In the genomic region with DNA sequence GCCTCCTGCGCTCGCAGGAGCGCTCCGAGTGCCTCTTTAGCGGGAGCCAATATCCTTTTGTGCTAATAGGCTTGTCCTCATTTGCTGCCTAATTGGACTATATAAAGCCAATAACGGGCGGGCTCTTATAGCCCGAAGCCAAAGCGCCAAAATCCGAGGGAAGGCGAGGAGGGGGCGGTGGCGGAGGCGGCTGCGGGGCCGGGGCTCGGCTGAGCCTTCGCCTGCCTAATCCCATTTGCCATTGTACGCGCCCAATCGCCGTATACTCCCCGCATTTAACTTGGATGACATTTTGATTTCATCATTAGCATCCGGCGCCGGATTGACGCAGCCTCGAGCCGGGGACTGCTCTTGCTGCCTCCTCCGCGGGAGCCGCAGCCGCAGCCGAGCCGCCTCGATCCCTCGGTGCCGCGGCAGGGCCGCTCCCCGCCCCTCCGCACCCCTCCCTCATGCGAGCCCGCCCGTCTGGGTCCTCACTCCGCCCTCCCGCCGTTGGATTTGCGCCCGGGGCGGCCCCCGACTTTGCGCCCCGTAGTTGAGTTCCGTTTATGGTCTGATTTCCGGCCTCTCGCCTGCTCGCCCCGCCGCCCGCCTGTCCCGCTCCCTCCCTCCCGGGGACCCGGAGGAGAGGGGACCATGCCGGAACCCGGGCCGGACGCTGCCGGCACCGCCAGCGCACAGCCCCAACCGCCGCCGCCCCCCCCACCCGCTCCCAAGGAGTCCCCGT, we compare ENCODE assay signal across 10 cellular contexts. TPM values are rescaled to one million over a fixed set of nuclear protein-coding genes. Genes with fewer than 3 reads are reported as not detected.
DNase-seq lines count a peak whose midpoint lies in the region; ATAC-seq and TF ChIP-seq lines count a peak whose summit lies in the region.
"Had no signal": no experiment of that assay in that cellular context is flagged by ENCODE, and none has a peak within 500 bp of the region (broad histone marks: within the 10 kb centered on the region; RNA-seq: fewer than 3 reads in every experiment).

Gene HMX3, plus strand, starts transcription at position 556 of the 727 bp plus-strand sequence. Its CDS starts 81 bp downstream, at position 637.

- H3K9me3 ChIP-seq in duodenal mucosa (ENCODE audit: control insufficient read depth in 1 of 2, low read length in 2 of 2) (no peaks in the 10 kb centered on the region), psoas muscle (no peaks in the 10 kb centered on the region)

- no peak for TF ChIP-seq CTCF in AG10803 (conservative IDR thresholded peaks at IDR 0.05; ENCODE audit: low read length)
- TF ChIP-seq CTCF in psoas muscle (IDR thresholded peaks at IDR 0.05), result no peak

- no peak within 1 kb of the TSS for H3K27ac ChIP-seq in duodenal mucosa (ENCODE audit: low read depth, low read length)
- no peak within 1 kb of the TSS for H3K27ac ChIP-seq in psoas muscle

- no peaks in the 10 kb centered on the region for H3K36me3 ChIP-seq in duodenal mucosa (ENCODE audit: control insufficient read depth in 1 of 2, insufficient read depth in 2 of 2, low read length in 2 of 2)
- H3K36me3 ChIP-seq in psoas muscle (ENCODE audit: insufficient read depth in 1 of 2, low read depth in 1 of 2), result no peaks in the 10 kb centered on the region

- intact Hi-C loops in psoas muscle (cut with DNase I), result loop anchor here in 1 of 2 donors (10.0 kb wide), 1 partner anchor 829 kb away; no protein-coding TSS in a partner anchor

- DNase-seq in AG10803 (ENCODE audit: low read depth), result peak; percentile 32
- peak; percentile 74 for DNase-seq in SK-N-DZ (ENCODE audit: low spot score)
- DNase-seq in psoas muscle, result no peak
- DNase-seq in NCI-H2081 treated with DMSO at 0.1 percent for 48 hours (lab: John Stamatoyannopoulos, UW), result no peak
- DNase-seq in HT-29 (ENCODE audit: low spot score), result no peak

- ATAC-seq in GM21529 (IDR thresholded peaks at IDR 0.05; ENCODE audit: unreplicated experiment) (peak; percentile 47), psoas muscle (no peak), GM18909 (IDR thresholded peaks at IDR 0.05; ENCODE audit: poor library complexity, unreplicated experiment) (no peak)
- ATAC-seq: HCT116 had no signal

- H3K4me3 ChIP-seq in AG10803 (ENCODE audit: low read length) (peak within 1 kb of the TSS; percentile 29), duodenal mucosa (ENCODE audit: low read depth in 1 of 2, low read length in 2 of 2) (peak within 1 kb of the TSS; percentile 1 to 50), psoas muscle (peak within 1 kb of the TSS; percentile 60)

- no peak within 1 kb of the TSS for H3K9ac ChIP-seq in duodenal mucosa (ENCODE audit: low read depth in 1 of 2, low read length in 2 of 2)

- WGBS in psoas muscle, 3 donors, result 1% methylated on average over 43 to 76 of the region's 76 CpGs

- H3K4me1 ChIP-seq in duodenal mucosa (ENCODE audit: control insufficient read depth in 1 of 2, insufficient read depth in 2 of 2, low read length in 2 of 2) (peaks cover 8 to 38% of the 10 kb centered on the region in 2 donors), psoas muscle (peaks cover 29% of the 10 kb centered on the region)

- H3K27me3 ChIP-seq in duodenal mucosa (ENCODE audit: control insufficient read depth in 1 of 2, insufficient read depth in 2 of 2, low read length in 2 of 2), result peaks cover 89 to 96% of the 10 kb centered on the region in 2 donors
- H3K27me3 ChIP-seq in psoas muscle (ENCODE audit: insufficient read depth in 3 of 3, low read length in 2 of 3), result peaks cover 0 to 100% (median 58%) of the 10 kb centered on the region in 3 donors

RNA-seq across cellular contexts. Expression of gene HMX3, which starts in this region (rescaled TPM):
- 25.5 and 28.4 TPM in 2 replicates for polyA plus RNA-seq in SK-N-DZ (2014; cell fraction: cytosol; rRNA removed)
- 6.8 and 12.3 TPM in 2 replicates for polyA plus RNA-seq in SK-N-DZ (2014; cell fraction: nucleus; rRNA removed)
- total RNA-seq in psoas muscle, result not detected
- not detected for polyA plus RNA-seq in psoas muscle
- not detected in 2 replicates for total RNA-seq in HT-29 (2014; rRNA removed; shearing (Covaris generic))
- total RNA-seq: dermis microvascular lymphatic vessel endothelial cell had no signal

Comparison
In these comparisons a context has a peak if more than half of its experiments do, and no peak if none do; other contexts are left out.
1. DNase-seq: peak in AG10803 (single experiment) and SK-N-DZ (single experiment); none in psoas muscle (0 of 2), NCI-H2081 treated with DMSO at 0.1 percent for 48 hours (single experiment) and HT-29 (single experiment).
2. Peak in every context shown above with its lines, with median percentiles within 50 percentile points of each other: H3K4me3 ChIP-seq.